ENCODE assay signal across 8 cellular contexts in genomic region chr5:175718401-175719108, GRCh38.
A peak's percentile ranks its signal among the peaks of the same experiment; 100 is the strongest.
DNase-seq lines count a peak whose midpoint lies in the region; ATAC-seq and TF ChIP-seq lines count a peak whose summit lies in the region.

No MANE protein-coding gene starts in this region.

- WGBS in hepatocyte (ENCODE audit: low lambda C conversion rate, missing lambda C conversion rate), result 38% methylated on average over 8 of the region's 8 CpGs

- no peak overlapping the region for H2AFZ ChIP-seq in hepatocyte

- no peak for TF ChIP-seq POLR2A in GM18505 (IDR thresholded peaks at IDR 0.05; ENCODE audit: borderline replicate concordance, extremely low read depth, insufficient read depth, insufficient read length)

- no peak overlapping the region for H3K27ac ChIP-seq in hepatocyte

- DNase-seq in NCI-H510A treated with DMSO at 0.1 percent for 48 hours (lab: John Stamatoyannopoulos, UW) (peak; percentile 4), NCI-H510A (lab: John Stamatoyannopoulos, UW) (no peak), RPMI8226 (peak; percentile 70), hepatocyte (ENCODE audit: low spot score) (peak; percentile 75)
- peak; percentile 34 for DNase-seq in activated gamma-delta T cell treated with anti-CD3 and anti-CD28 coated beads, Interleukin-2, amount 50 U/mL, for 16 hours (ENCODE audit: low read depth)
- DNase-seq in stimulated activated CD4-positive, alpha-beta T cell treated with anti-CD3 and anti-CD28 coated beads, Interleukin-4, amount 100 ng/mL, for 4 hours, result peak; percentile 69 to 72

- H3K4me3 ChIP-seq in hepatocyte, result no peak overlapping the region

- no peaks in the 10 kb centered on the region for H3K79me2 ChIP-seq in hepatocyte

- H3K4me1 ChIP-seq in hepatocyte (ENCODE audit: insufficient read depth), result no peaks in the 10 kb centered on the region

- no peaks in the 10 kb centered on the region for H3K27me3 ChIP-seq in hepatocyte

- no peaks in the 10 kb centered on the region for H3K36me3 ChIP-seq in hepatocyte (replicated peaks; ENCODE audit: insufficient read depth, low read depth)

- H3K9me3 ChIP-seq in hepatocyte (ENCODE audit: low read depth), result no peaks in the 10 kb centered on the region

- H3K9me2 ChIP-seq in hepatocyte (replicated peaks; ENCODE audit: insufficient read depth), result no peaks in the 10 kb centered on the region

- ATAC-seq in GM21447 (IDR thresholded peaks at IDR 0.05; ENCODE audit: unreplicated experiment) (no peak), GM18505 (IDR thresholded peaks at IDR 0.05; ENCODE audit: unreplicated experiment) (no peak)

- TF ChIP-seq CTCF in hepatocyte (IDR thresholded peaks at IDR 0.05; ENCODE audit: poor library complexity), result peak; percentile 72

- H3K4me2 ChIP-seq in hepatocyte, result no peak overlapping the region

- no peaks in the 10 kb centered on the region for H4K20me1 ChIP-seq in hepatocyte (ENCODE audit: insufficient read depth, poor library complexity, severe bottlenecking)
